Comparison of ENCODE assay signal across 11 cellular contexts in the genomic region with DNA sequence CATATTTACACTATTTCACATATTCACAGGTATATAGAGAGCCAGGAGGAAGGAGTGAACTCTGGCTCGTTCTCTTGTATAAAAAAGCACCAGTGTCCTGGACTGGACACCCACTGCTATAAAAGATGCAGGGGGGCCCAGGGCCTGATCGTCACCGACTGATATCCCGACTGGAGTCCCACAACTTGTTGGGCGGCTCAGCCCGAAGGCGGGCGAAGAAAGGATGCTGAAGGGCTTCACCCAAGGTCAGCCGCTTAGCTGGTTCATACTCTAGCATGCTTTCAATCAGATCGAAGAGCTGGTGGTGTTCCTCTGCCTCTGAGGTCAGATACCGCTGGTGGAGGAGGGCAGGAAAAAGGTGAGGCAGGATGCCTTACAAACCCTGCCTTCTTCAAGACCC. TPM values are rescaled to one million over a fixed set of nuclear protein-coding genes. Genes with fewer than 3 reads are reported as not detected.
DNase-seq lines count a peak whose midpoint lies in the region; ATAC-seq and TF ChIP-seq lines count a peak whose summit lies in the region.
"Had no signal": no experiment of that assay in that cellular context is flagged by ENCODE, and none has a peak within 500 bp of the region (broad histone marks: within the 10 kb centered on the region; RNA-seq: fewer than 3 reads in every experiment).

No MANE protein-coding gene starts in this region.

- CTCF ChIA-PET in activated CD4-positive, alpha-beta T cell treated with anti-CD3 and anti-CD28 coated beads, Interleukin-2, amount 10 ng/mL, durations not matched to agents 7 days and 5 days (lab: Charles Lee): interaction anchor here (0.7 to 1.3 kb wide), 2 partner anchors 12 to 44 kb away, joined by 3 to 6 read pairs; no protein-coding TSS in a partner anchor

- TF ChIP-seq POLR2A in esophagus muscularis mucosa (IDR thresholded peaks at IDR 0.05; ENCODE audit: low read depth): no peak
- TF ChIP-seq POLR2A in spleen (IDR thresholded peaks at IDR 0.05): no peak

- H3K9me3 Mint-ChIP-seq in activated CD4-positive, alpha-beta T cell treated with anti-CD3 and anti-CD28 coated beads, Interleukin-2, amount 10 ng/mL, durations not matched to agents 7 days and 5 days: no peaks in the 10 kb centered on the region

- H3K9me3 ChIP-seq in SK-N-MC (ENCODE audit: low read depth, low read length) (no peaks in the 10 kb centered on the region), esophagus muscularis mucosa (no peaks in the 10 kb centered on the region), spleen (no peaks in the 10 kb centered on the region)

- no peak overlapping the region for H3K27ac Mint-ChIP-seq in activated CD4-positive, alpha-beta T cell treated with anti-CD3 and anti-CD28 coated beads, Interleukin-2, amount 10 ng/mL, durations not matched to agents 7 days and 5 days

- DNase-seq in activated CD4-positive, alpha-beta T cell treated with anti-CD3 and anti-CD28 coated beads, Interleukin-2, amount 10 ng/mL, durations not matched to agents 7 days and 5 days: no peak
- DNase-seq in activated CD4-positive, alpha-beta T cell treated with anti-CD3 and anti-CD28 coated beads, Interleukin-2, amount 50 U/mL, for 48 hours: no peak
- DNase-seq in SK-N-MC (ENCODE audit: low read depth, low spot score) (no peak), esophagus muscularis mucosa (ENCODE audit: extremely low spot score) (no peak), spleen (peak; percentile 75), germinal center (ENCODE audit: low spot score) (no peak), mesenteric fat pad (ENCODE audit: low spot score) (no peak)
- DNase-seq: activated CD4-positive, alpha-beta T cell treated with anti-CD3 and anti-CD28 coated beads for 1 hour; NCI-H1436 treated with DMSO at 0.1 percent for 48 hours; retina had no signal

- H3K4me1 Mint-ChIP-seq in activated CD4-positive, alpha-beta T cell treated with anti-CD3 and anti-CD28 coated beads, Interleukin-2, amount 10 ng/mL, durations not matched to agents 7 days and 5 days: peaks cover 34% of the 10 kb centered on the region

- H3K4me1 ChIP-seq in esophagus muscularis mucosa (peaks cover 21 to 27% (median 24%) of the 10 kb centered on the region in 4 donors), spleen (peaks cover 15 to 38% (median 27%) of the 10 kb centered on the region in 6 donors)

- H3K27ac ChIP-seq in SK-N-MC (peak overlapping the region; percentile 67; the same call in 1 of the 2 replicates), esophagus muscularis mucosa (replicated peaks in 1 of 4) (peak overlapping the region; percentile 81 to 89 (median 85)), spleen (peak overlapping the region in 4 of 8 donors; percentile 88 to 94 (median 88))

- POLR2A ChIA-PET in activated CD4-positive, alpha-beta T cell treated with anti-CD3 and anti-CD28 coated beads, Interleukin-2, amount 10 ng/mL, durations not matched to agents 7 days and 5 days (lab: Charles Lee): no interaction called here

- no peak overlapping the region for H3K9ac ChIP-seq in SK-N-MC (ENCODE audit: insufficient read length)

- H3K36me3 ChIP-seq in SK-N-MC (ENCODE audit: insufficient read depth, low read length) (peaks cover 61% of the 10 kb centered on the region), esophagus muscularis mucosa (peaks cover 49 to 78% (median 71%) of the 10 kb centered on the region in 4 donors), spleen (peaks cover 5 to 80% (median 58%) of the 10 kb centered on the region in 6 donors)

- 84% methylated on average over 11 of the region's 11 CpGs for WGBS in esophagus muscularis mucosa
- WGBS in spleen, 5 donors: 78 to 92% (median 87%) methylated on average over 11 of the region's 11 CpGs

- peak overlapping the region; percentile 94 for H3K4me3 Mint-ChIP-seq in activated CD4-positive, alpha-beta T cell treated with anti-CD3 and anti-CD28 coated beads, Interleukin-2, amount 10 ng/mL, durations not matched to agents 7 days and 5 days

- no peak for TF ChIP-seq EP300 in esophagus muscularis mucosa (IDR thresholded peaks at IDR 0.05)

- intact Hi-C loops in esophagus muscularis mucosa (cut with DNase I): no loop called here
- intact Hi-C loops in spleen (cut with DNase I; ENCODE audit: low total_unique reads): no loop called here

- no peaks in the 10 kb centered on the region for H3K27me3 ChIP-seq in esophagus muscularis mucosa
- H3K27me3 ChIP-seq in spleen (replicated peaks in 1 of 7): no peaks in the 10 kb centered on the region

- no peak for TF ChIP-seq CTCF in esophagus muscularis mucosa (IDR thresholded peaks at IDR 0.05)
- no peak for TF ChIP-seq CTCF in spleen (IDR thresholded peaks at IDR 0.05 in 8 of 11, conservative IDR thresholded peaks at IDR 0.05 in 3 of 11)

- ATAC-seq in HG03175 (IDR thresholded peaks at IDR 0.05; ENCODE audit: unreplicated experiment): no peak

- H3K4me3 ChIP-seq in SK-N-MC (no peak overlapping the region), esophagus muscularis mucosa (no peak overlapping the region), spleen (peak overlapping the region in 1 of 8 donors; percentile 99)

- H3K27me3 Mint-ChIP-seq in activated CD4-positive, alpha-beta T cell treated with anti-CD3 and anti-CD28 coated beads, Interleukin-2, amount 10 ng/mL, durations not matched to agents 7 days and 5 days: no peaks in the 10 kb centered on the region

- peaks cover 69% of the 10 kb centered on the region for H3K36me3 Mint-ChIP-seq in activated CD4-positive, alpha-beta T cell treated with anti-CD3 and anti-CD28 coated beads, Interleukin-2, amount 10 ng/mL, durations not matched to agents 7 days and 5 days (ENCODE audit: low read depth)

RNA-seq across cellular contexts. Expression of a gene that starts 0.9 kb away (rescaled TPM):
- total RNA-seq in activated CD4-positive, alpha-beta T cell treated with anti-CD3 and anti-CD28 coated beads, Interleukin-2, amount 10 ng/mL, durations not matched to agents 7 days and 5 days: 10 to 100 TPM; 88.7 to 96.4 TPM
- total RNA-seq in esophagus muscularis mucosa (10 to 100 TPM; 33.6 to 56.0 (median 43.5) TPM), spleen (10 to 100 TPM; 46.5 to 52.4 (median 49.8) TPM), mesenteric fat pad (69.7 TPM)
- 10 to 100 TPM; 51.8 to 59.9 (median 53.2) TPM for polyA plus RNA-seq in spleen

RNA-seq across cellular contexts. Expression of a gene that starts 7.8 kb away (rescaled TPM):
- total RNA-seq in activated CD4-positive, alpha-beta T cell treated with anti-CD3 and anti-CD28 coated beads, Interleukin-2, amount 10 ng/mL, durations not matched to agents 7 days and 5 days: 10 to 100 TPM; 22.8 to 22.9 TPM
- total RNA-seq in esophagus muscularis mucosa (10 to 100 TPM; 15.1 to 38.7 (median 22.6) TPM), spleen (10 to 100 TPM in 6 of 7 donors, 1 to 10 TPM in 1; 9.9 to 19.3 (median 15.6) TPM), mesenteric fat pad (25.2 TPM)
- polyA plus RNA-seq in spleen: 10 to 100 TPM in 1 of 3 donors, 1 to 10 TPM in 2; 6.5 to 13.2 (median 9.4) TPM

RNA-seq across cellular contexts. Expression of a gene that starts 10.2 kb away (rescaled TPM):
- 100 to 1,000 TPM in 1 of 2 experiments, 10 to 100 TPM in 1; 100.0 to 104 TPM for total RNA-seq in activated CD4-positive, alpha-beta T cell treated with anti-CD3 and anti-CD28 coated beads, Interleukin-2, amount 10 ng/mL, durations not matched to agents 7 days and 5 days
- 10 to 100 TPM; 17.6 to 32.0 (median 25.3) TPM for total RNA-seq in esophagus muscularis mucosa
- 10 to 100 TPM; 61.0 to 89.9 (median 71.8) TPM for total RNA-seq in spleen
- 10 to 100 TPM; 38.6 to 82.0 (median 77.4) TPM for polyA plus RNA-seq in spleen
- 34.7 TPM for total RNA-seq in mesenteric fat pad

RNA-seq across cellular contexts. Expression of a gene that starts 14.2 kb away (rescaled TPM):
- total RNA-seq in activated CD4-positive, alpha-beta T cell treated with anti-CD3 and anti-CD28 coated beads, Interleukin-2, amount 10 ng/mL, durations not matched to agents 7 days and 5 days: 1 to 10 TPM; 2.5 to 3.4 TPM
- total RNA-seq in esophagus muscularis mucosa (1 to 10 TPM; 1.0 to 2.1 (median 1.4) TPM), spleen (1 to 10 TPM in 6 of 7 donors, under 1 TPM in 1; 0.65 to 3.3 (median 1.9) TPM), mesenteric fat pad (3.3 TPM)
- polyA plus RNA-seq in spleen: 1 to 10 TPM in 2 of 3 donors, under 1 TPM in 1; 0.89 to 1.6 (median 1.4) TPM

RNA-seq across cellular contexts. Expression of a gene that starts 38.2 kb away (rescaled TPM):
- not detected for total RNA-seq in activated CD4-positive, alpha-beta T cell treated with anti-CD3 and anti-CD28 coated beads, Interleukin-2, amount 10 ng/mL, durations not matched to agents 7 days and 5 days
- total RNA-seq in esophagus muscularis mucosa: not detected
- total RNA-seq in spleen: under 1 TPM in 4 of 7 donors, not detected in 3; 0.22 to 0.74 (median 0.43) TPM
- polyA plus RNA-seq in spleen: under 1 TPM in 1 of 3 donors, not detected in 2; 0.04 TPM
- not detected for total RNA-seq in mesenteric fat pad
